In the genomic region with DNA sequence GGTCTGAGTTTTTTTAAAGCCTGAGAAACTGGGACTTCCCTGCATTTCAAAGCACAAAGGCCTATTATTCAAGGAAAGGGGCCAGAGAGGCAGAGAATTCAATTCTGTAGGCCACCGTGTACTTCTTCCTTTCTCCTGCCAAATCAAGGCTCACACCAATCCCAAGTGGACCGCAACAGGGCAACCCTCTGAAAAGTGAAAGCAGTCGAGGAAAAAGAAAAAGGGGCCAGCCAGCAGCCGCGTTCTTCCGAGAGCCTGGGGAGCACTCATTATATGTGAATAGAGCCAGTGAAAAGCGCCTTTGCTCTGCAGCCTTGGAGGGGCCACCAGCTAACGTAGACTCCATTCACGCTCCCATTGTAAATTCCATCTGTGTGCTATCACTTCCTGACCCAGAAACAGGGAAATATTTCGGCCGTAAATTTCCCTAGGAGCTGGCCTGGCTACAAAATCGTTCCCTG, we compare ENCODE assay signal across 8 cellular contexts. TPM values are rescaled to one million over a fixed set of nuclear protein-coding genes. Genes with fewer than 3 reads are reported as not detected.
A peak's percentile ranks its signal among the peaks of the same experiment; 100 is the strongest.
DNase-seq lines count a peak whose midpoint lies in the region; ATAC-seq and TF ChIP-seq lines count a peak whose summit lies in the region.

No MANE protein-coding gene starts in this region.

- TF ChIP-seq CTCF in PC-3 (conservative IDR thresholded peaks at IDR 0.05; ENCODE audit: low read depth, low read length), result no peak
- no peak for TF ChIP-seq CTCF in epithelial cell of proximal tubule (conservative IDR thresholded peaks at IDR 0.05; ENCODE audit: low read depth, low read length)
- TF ChIP-seq CTCF in tibial artery (IDR thresholded peaks at IDR 0.05), result no peak

- ATAC-seq in PC-3 (peak; percentile 53), HG03520 (IDR thresholded peaks at IDR 0.05; ENCODE audit: unreplicated experiment) (no peak), GM21576 (IDR thresholded peaks at IDR 0.05; ENCODE audit: unreplicated experiment) (no peak)

- H3K9ac ChIP-seq in PC-3 (ENCODE audit: low read length), result no peak overlapping the region

- 0 out of 2 replicates have a peak overlapping the region, but pooled peaks have one; percentile 23 for H2AFZ ChIP-seq in PC-3 (ENCODE audit: low read length)

- no peak for DNase-seq in PC-3
- no peak for DNase-seq in epithelial cell of proximal tubule (ENCODE audit: low read depth)
- DNase-seq in middle frontal gyrus (ENCODE audit: extremely low spot score, low spot score), result peak; percentile 12
- peak in 1 of 2 donors; percentile 21 for DNase-seq in tibial artery
- DNase-seq in activated CD4-positive, alpha-beta T cell treated with anti-CD3 and anti-CD28 coated beads for 48 hours, result no peak
- no peak for DNase-seq in NCI-H446 (lab: John Stamatoyannopoulos, UW)

- H3K9me3 ChIP-seq in PC-3 (ENCODE audit: low read length) (no peaks in the 10 kb centered on the region), tibial artery (no peaks in the 10 kb centered on the region)

- no peak overlapping the region; the same call in 1 of the 2 replicates for H3K4me2 ChIP-seq in PC-3 (ENCODE audit: low read length)

- no peak overlapping the region for H3K4me3 ChIP-seq in PC-3 (ENCODE audit: low read length)
- peak overlapping the region; percentile 34 for H3K4me3 ChIP-seq in epithelial cell of proximal tubule (ENCODE audit: low read depth, low read length)
- peak overlapping the region; percentile 39 to 52 for H3K4me3 ChIP-seq in tibial artery

- no peaks in the 10 kb centered on the region for H3K9me2 ChIP-seq in PC-3 (replicated peaks; ENCODE audit: low read length)

- POLR2A ChIA-PET in PC-3 (lab: Charles Lee; ENCODE audit: unreplicated experiment), result no interaction called here

- no peaks in the 10 kb centered on the region for H3F3A ChIP-seq in PC-3 (ENCODE audit: low read length, unreplicated experiment)

- H3K36me3 ChIP-seq in PC-3 (ENCODE audit: low read depth, low read length) (no peaks in the 10 kb centered on the region), tibial artery (no peaks in the 10 kb centered on the region)

- BruUV-seq in PC-3 (replicated peaks; lab: Mats Ljungman, UMichigan), result no TSS peak

- no peaks in the 10 kb centered on the region for H4K20me1 ChIP-seq in PC-3 (ENCODE audit: low read length)

- no peaks in the 10 kb centered on the region for H3K79me2 ChIP-seq in PC-3 (ENCODE audit: low read length)

- no peaks in the 10 kb centered on the region for H3K27me3 ChIP-seq in PC-3 (ENCODE audit: low read length)
- no peaks in the 10 kb centered on the region for H3K27me3 ChIP-seq in tibial artery

- intact Hi-C loops in PC-3 (cut with micrococcal nuclease), result no loop called here
- intact Hi-C loops in tibial artery (cut with DNase I; ENCODE audit: low total_unique reads), result no loop called here

- H3K27ac ChIP-seq in PC-3 (ENCODE audit: low read length), result no peak overlapping the region
- H3K27ac ChIP-seq in tibial artery, result peak overlapping the region; percentile 71 to 74

- H3K4me1 ChIP-seq in PC-3 (ENCODE audit: insufficient read depth, low read length), result peaks cover 12% of the 10 kb centered on the region; the same call in 1 of the 2 replicates
- H3K4me1 ChIP-seq in tibial artery, result peaks cover 0 to 22% (median 16%) of the 10 kb centered on the region in 4 donors

- CTCF ChIA-PET in PC-3 (lab: Charles Lee), result no interaction called here

RNA-seq across cellular contexts. Expression of gene THUMPD3, which starts 45.9 kb away (rescaled TPM):
- 45.3 and 65.5 TPM in 2 replicates for total RNA-seq in PC-3 (2014; rRNA removed)
- 40.8 and 43.9 TPM in 2 replicates for total RNA-seq in epithelial cell of proximal tubule
